Comparison of ENCODE assay signal across 8 cellular contexts in genomic region chr9:17402309-17402708, GRCh38.
DNase-seq lines count a peak whose midpoint lies in the region; ATAC-seq and TF ChIP-seq lines count a peak whose summit lies in the region.

No MANE protein-coding gene starts in this region.

- H3K9me3 ChIP-seq in MM.1S (replicated peaks; ENCODE audit: insufficient read depth, low read length) (no peaks in the 10 kb centered on the region), ascending aorta (no peaks in the 10 kb centered on the region)

- H3K4me3 ChIP-seq in MM.1S (ENCODE audit: low read length) (no peak overlapping the region), ascending aorta (no peak overlapping the region)

- peak; percentile 1 for DNase-seq in Daoy (ENCODE audit: low read depth)
- peak; percentile 7 for DNase-seq in MM.1S
- DNase-seq in amniotic epithelial cell (ENCODE audit: low read depth) = peak; percentile 32
- no peak for DNase-seq in left lobe of liver (ENCODE audit: low spot score)
- DNase-seq in activated naive CD4-positive, alpha-beta T cell treated with anti-CD3 and anti-CD28 coated beads, Interleukin-2, amount 50 U/mL, for 16 hours = no peak
- no peak for DNase-seq in ascending aorta (ENCODE audit: low spot score in 2 of 2)
- DNase-seq in SIG-M5 (lab: John Stamatoyannopoulos, UW) = no peak

- ATAC-seq in left lobe of liver (peak; percentile 58), HG03354 (IDR thresholded peaks at IDR 0.05; ENCODE audit: poor library complexity, severe bottlenecking, unreplicated experiment) (no peak)

- H2AFZ ChIP-seq in MM.1S (ENCODE audit: low read length) = no peak overlapping the region

- H3K27ac ChIP-seq in MM.1S (ENCODE audit: low read length) = no peak overlapping the region
- H3K27ac ChIP-seq in ascending aorta = no peak overlapping the region

- no peak overlapping the region for H3K9ac ChIP-seq in MM.1S (ENCODE audit: low read length)

- H3K79me2 ChIP-seq in MM.1S (ENCODE audit: low read length) = no peaks in the 10 kb centered on the region

- H3K4me2 ChIP-seq in MM.1S (ENCODE audit: low read depth, low read length) = no peak overlapping the region

- intact Hi-C loops in ascending aorta (cut with DNase I) = no loop called here

- no peaks in the 10 kb centered on the region for H4K20me1 ChIP-seq in MM.1S (ENCODE audit: insufficient read depth, low read length)

- TF ChIP-seq CTCF in MM.1S (IDR thresholded peaks at IDR 0.05; ENCODE audit: low read length) (no peak), ascending aorta (IDR thresholded peaks at IDR 0.05) (no peak)

- H3K36me3 ChIP-seq in MM.1S (replicated peaks; ENCODE audit: insufficient read depth, low read length) = no peaks in the 10 kb centered on the region
- H3K36me3 ChIP-seq in ascending aorta = peaks cover 0 to 5% of the 10 kb centered on the region in 2 donors

- no peaks in the 10 kb centered on the region for H3F3A ChIP-seq in MM.1S (ENCODE audit: insufficient read depth, low read length)

- no peaks in the 10 kb centered on the region for H3K9me2 ChIP-seq in MM.1S (replicated peaks; ENCODE audit: insufficient read depth, low read length)

- H3K27me3 ChIP-seq in MM.1S (replicated peaks; ENCODE audit: insufficient read depth, low read length) (no peaks in the 10 kb centered on the region), ascending aorta (no peaks in the 10 kb centered on the region)

- H3K4me1 ChIP-seq in MM.1S (ENCODE audit: low read length) = no peaks in the 10 kb centered on the region
- no peaks in the 10 kb centered on the region for H3K4me1 ChIP-seq in ascending aorta

Comparison
In these comparisons a context has a peak if more than half of its experiments do, and no peak if none do; other contexts are left out.
1. DNase-seq: peak in Daoy (single experiment), MM.1S (single experiment) and amniotic epithelial cell (single experiment); none in left lobe of liver (single experiment), activated naive CD4-positive, alpha-beta T cell treated with anti-CD3 and anti-CD28 coated beads, Interleukin-2, amount 50 U/mL, for 16 hours (single experiment), ascending aorta (0 of 2) and SIG-M5 (single experiment).